33 cellular contexts compared by ENCODE assay signal in the genomic region with DNA sequence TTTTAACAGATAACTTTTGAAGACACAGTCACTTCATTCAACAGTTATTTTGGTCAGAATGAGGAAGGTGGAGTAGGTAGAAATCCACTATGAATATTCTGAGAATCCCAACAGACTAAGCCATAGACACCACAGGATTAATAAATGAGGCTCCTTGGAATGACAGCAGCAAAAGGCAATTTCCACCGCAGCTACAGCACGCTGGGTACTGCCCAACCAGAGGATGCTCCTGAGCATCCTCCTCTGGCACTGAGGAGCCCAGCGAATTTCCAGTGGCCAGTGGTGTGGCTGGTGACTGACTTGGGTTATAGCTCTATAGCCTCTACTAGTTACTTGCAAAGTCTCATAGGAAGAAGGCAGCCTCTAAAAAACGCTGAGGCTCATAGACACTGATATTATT.
"Had no signal": no experiment of that assay in that cellular context is flagged by ENCODE, and none has a peak within 500 bp of the region (broad histone marks: within the 10 kb centered on the region; RNA-seq: fewer than 3 reads in every experiment).

No MANE protein-coding gene starts in this region.

- H3K9me3 ChIP-seq: adrenal gland, body of pancreas had no signal

- H3K27me3 ChIP-seq: adrenal gland, body of pancreas, esophagus muscularis mucosa had no signal

- H3K9me3 Mint-ChIP-seq: activated B cell treated with CpG ODN at 0.5 μM for 24 hours; activated CD8-positive, alpha-beta T cell treated with anti-CD3 and anti-CD28 coated beads for 36 hours; activated T-helper 17 cell treated with anti-CD3 and anti-CD28 coated beads, Interleukin-2, amount 50 U/mL, for 72 hours; effector memory CD8-positive, alpha-beta T cell; T-helper 2 cell treated with Interferon-gamma antibody and Interleukin-4, amounts not matched to agents 5 μg/mL and 100 μg/mL, for 36 hours had no signal

- H3K27ac ChIP-seq: adrenal gland, body of pancreas, esophagus muscularis mucosa, WERI-Rb-1 had no signal

- H3K4me3 Mint-ChIP-seq: activated B cell treated with CpG ODN at 0.5 μM for 24 hours; activated CD8-positive, alpha-beta T cell treated with anti-CD3 and anti-CD28 coated beads for 36 hours; activated naive CD8-positive, alpha-beta T cell; activated naive CD8-positive, alpha-beta T cell treated with anti-CD3 and anti-CD28 coated beads, Interleukin-2, amount 50 U/mL, for 24 hours; activated T-cell treated with anti-CD3 and anti-CD28 coated beads, Interleukin-2, amount 50 U/mL, for 4 hours; activated T-helper 17 cell treated with anti-CD3 and anti-CD28 coated beads, Interleukin-2, amount 50 U/mL, for 72 hours; effector memory CD8-positive, alpha-beta T cell; T-helper 17 cell; T-helper 2 cell treated with Interferon-gamma antibody and Interleukin-4, amounts not matched to agents 5 μg/mL and 100 μg/mL, for 36 hours had no signal

- H3K27me3 Mint-ChIP-seq: activated naive CD8-positive, alpha-beta T cell; activated T-helper 17 cell treated with anti-CD3 and anti-CD28 coated beads, Interleukin-2, amount 50 U/mL, for 72 hours had no signal

- ATAC-seq: activated CD4-positive, CD25-positive, alpha-beta regulatory T cell treated with anti-CD3 and anti-CD28 coated beads, Interleukin-2, amount 50 U/mL, for 24 hours; activated CD8-positive, alpha-beta T cell treated with anti-CD3 and anti-CD28 coated beads for 36 hours; activated naive CD8-positive, alpha-beta T cell treated with anti-CD3 and anti-CD28 coated beads, Interleukin-2, amount 50 U/mL, for 24 hours; activated T-cell treated with anti-CD3 and anti-CD28 coated beads, Interleukin-2, amount 50 U/mL, for 4 hours; activated T-helper 17 cell treated with anti-CD3 and anti-CD28 coated beads, Interleukin-2, amount 50 U/mL, for 72 hours; body of pancreas; effector memory CD8-positive, alpha-beta T cell; T-helper 17 cell had no signal

- H3K36me3 ChIP-seq: adrenal gland, esophagus muscularis mucosa had no signal

- FAIRE-seq: colon had no signal

- H3K4me3 ChIP-seq: adrenal gland, body of pancreas, esophagus muscularis mucosa had no signal

- DNase-seq: activated B cell treated with CpG ODN at 0.5 μM for 24 hours; activated CD4-positive, alpha-beta T cell treated with anti-CD3 and anti-CD28 coated beads for 48 hours; activated CD4-positive, alpha-beta T cell treated with anti-CD3 and anti-CD28 coated beads, Interleukin-2, amount 50 U/mL, for 1 hour; activated CD4-positive, alpha-beta T cell treated with anti-CD3 and anti-CD28 coated beads, Interleukin-2, amount 50 U/mL, for 48 hours; activated CD8-positive, alpha-beta memory T cell treated with anti-CD3 and anti-CD28 coated beads for 24 hours; activated CD8-positive, alpha-beta T cell treated with anti-CD3 and anti-CD28 coated beads for 36 hours; activated effector memory CD4-positive, alpha-beta T cell treated with Interleukin-2 at 50 U/mL for 16 hours; activated gamma-delta T cell treated with Interleukin-2 at 50 U/mL for 16 hours; activated naive CD4-positive, alpha-beta T cell treated with anti-CD3 and anti-CD28 coated beads, Interleukin-2, amount 50 U/mL, for 16 hours; activated naive CD4-positive, alpha-beta T cell treated with Interleukin-2 at 50 U/mL for 16 hours; activated naive CD8-positive, alpha-beta T cell treated with anti-CD3 and anti-CD28 coated beads, Interleukin-2, amount 50 U/mL, for 24 hours; activated T-cell treated with anti-CD3 and anti-CD28 coated beads, Interleukin-2, amount 50 U/mL, for 4 hours; adrenal gland; amygdala; aorta; body of pancreas; caudate nucleus; cortex of kidney; dermis blood vessel endothelial cell; effector CD4-positive, alpha-beta T cell; effector memory CD8-positive, alpha-beta T cell; foreskin melanocyte; head of caudate nucleus; T-helper 1 cell; T-helper 17 cell; T1000; WERI-Rb-1 had no signal

- H3K27ac Mint-ChIP-seq: activated B cell treated with CpG ODN at 0.5 μM for 24 hours; activated CD8-positive, alpha-beta T cell treated with anti-CD3 and anti-CD28 coated beads for 36 hours; activated naive CD8-positive, alpha-beta T cell; activated naive CD8-positive, alpha-beta T cell treated with anti-CD3 and anti-CD28 coated beads, Interleukin-2, amount 50 U/mL, for 24 hours; activated T-helper 17 cell treated with anti-CD3 and anti-CD28 coated beads, Interleukin-2, amount 50 U/mL, for 72 hours; effector memory CD8-positive, alpha-beta T cell; T-helper 17 cell; T-helper 2 cell treated with Interferon-gamma antibody and Interleukin-4, amounts not matched to agents 5 μg/mL and 100 μg/mL, for 36 hours had no signal

- H3K36me3 Mint-ChIP-seq: activated naive CD8-positive, alpha-beta T cell had no signal
